Comparison of ENCODE assay signal across 23 cellular contexts in genomic region chr10:43190775-43191174, GRCh38.
DNase-seq lines count a peak whose midpoint lies in the region; ATAC-seq and TF ChIP-seq lines count a peak whose summit lies in the region.
"Had no signal": no experiment of that assay in that cellular context is flagged by ENCODE, and none has a peak within 500 bp of the region (broad histone marks: within the 10 kb centered on the region; RNA-seq: fewer than 3 reads in every experiment).

No MANE protein-coding gene starts in this region.

- no peak for TF ChIP-seq CTCF in foreskin fibroblast (IDR thresholded peaks at IDR 0.05; ENCODE audit: low read depth, low read length)

- ATAC-seq in HG03108 (IDR thresholded peaks at IDR 0.05; ENCODE audit: unreplicated experiment) (no peak), GM18907 (IDR thresholded peaks at IDR 0.05; ENCODE audit: unreplicated experiment) (no peak)
- ATAC-seq: activated T-cell treated with anti-CD3 and anti-CD28 coated beads, Interleukin-2, amount 50 U/mL, for 4 hours; effector memory CD8-positive, alpha-beta T cell; left lung; psoas muscle had no signal

- DNase-seq in GM03348 (ENCODE audit: low spot score), result peak; percentile 80
- DNase-seq in amniotic epithelial cell (ENCODE audit: low read depth), result peak; percentile 16
- peak; percentile 41 to 72 for DNase-seq in foreskin fibroblast
- DNase-seq in pons (ENCODE audit: low spot score), result peak; percentile 75
- DNase-seq in HUDEP-2 (lab: John Stamatoyannopoulos, UW; ENCODE audit: unreplicated experiment in 76 of 76), result no peak
- DNase-seq: activated CD4-positive, CD25-positive, alpha-beta regulatory T cell treated with anti-CD3 and anti-CD28 coated beads, Interleukin-2, amount 50 U/mL, for 72 hours; activated CD8-positive, alpha-beta memory T cell treated with anti-CD3 and anti-CD28 coated beads for 24 hours; activated naive CD4-positive, alpha-beta T cell; activated T-cell treated with anti-CD3 and anti-CD28 coated beads, Interleukin-2, amount 50 U/mL, for 4 hours; aorta; effector memory CD8-positive, alpha-beta T cell; esophagus squamous epithelium; left lung; NCI-H1092; NCI-H1930; NCI-H345; psoas muscle; substantia nigra; SW 1271 had no signal

- no peak overlapping the region for H3K4me3 ChIP-seq in foreskin fibroblast (ENCODE audit: low read depth in 1 of 2, low read length in 2 of 2)
- H3K4me3 ChIP-seq: esophagus squamous epithelium, heart left ventricle, left lung, neural progenitor cell, psoas muscle had no signal

Comparison
In these comparisons a context has a peak if more than half of its experiments do, and no peak if none do; other contexts are left out.
1. DNase-seq: peak in GM03348 (single experiment), amniotic epithelial cell (single experiment), foreskin fibroblast (2 of 2) and pons (single experiment); none in HUDEP-2 (0 of 76).